Comparison of ENCODE assay signal across 1 cellular context in genomic region chr19:2561895-2562294, GRCh38.
TF ChIP-seq lines count a peak whose summit lies in the region.

No MANE protein-coding gene starts in this region.

TF ChIP-seq in GM12878, 131 proteins besides CTCF, POLR2A, EP300 and RAD21 (continued from another document):
- TF ChIP-seq BACH1 (IDR thresholded peaks at IDR 0.05; ENCODE audit: borderline replicate concordance) (peak; percentile 78; the same call in 1 of the 2 replicates), SMAD1 (IDR thresholded peaks at IDR 0.05; ENCODE audit: low read depth, partially characterized antibody) (peak; percentile 94), NR2C1 (IDR thresholded peaks at IDR 0.05) (no peak), TBL1XR1 (IDR thresholded peaks at IDR 0.05; ENCODE audit: low read depth, low read length) (peak; percentile 56), ZNF274 (IDR thresholded peaks at IDR 0.05; ENCODE audit: insufficient read depth, insufficient read length) (no peak), RELA (IDR thresholded peaks at IDR 0.05; ENCODE audit: borderline replicate concordance, partially characterized antibody) (no peak), ZNF384 (IDR thresholded peaks at IDR 0.05; ENCODE audit: borderline replicate concordance, low read depth, low read length) (peak; percentile 51; the same call in 1 of the 2 replicates), ZNF24 (IDR thresholded peaks at IDR 0.05) (peak; percentile 77), NFIC (IDR thresholded peaks at IDR 0.05; ENCODE audit: low read depth, low read length) (peak; percentile 84)
